ENCODE assay signal across 8 cellular contexts in genomic region chr17:4939804-4940624, GRCh38. TPM values are rescaled to one million over a fixed set of nuclear protein-coding genes. Genes with fewer than 3 reads are reported as not detected.
A peak's percentile ranks its signal among the peaks of the same experiment; 100 is the strongest.
DNase-seq lines count a peak whose midpoint lies in the region; ATAC-seq and TF ChIP-seq lines count a peak whose summit lies in the region.

RNF167 (plus strand) TSS chr17:4940268; CDS start chr17:4940910, 642 bp downstream.
SLC25A11 (minus strand) TSS chr17:4940046; CDS start chr17:4939910, 136 bp downstream.

- H3K4me1 Mint-ChIP-seq in activated naive CD8-positive, alpha-beta T cell (ENCODE audit: low read depth), result peaks cover 58% of the 10 kb centered on the region

- peak within 1 kb of the TSS; percentile 99 for H3K27ac Mint-ChIP-seq in activated naive CD8-positive, alpha-beta T cell

- H3K9me3 Mint-ChIP-seq in activated naive CD8-positive, alpha-beta T cell (ENCODE audit: low read depth), result no peaks in the 10 kb centered on the region

- DNase-seq in GM10248 (ENCODE audit: extremely low spot score) (peak; percentile 97), NCI-H1105 (lab: John Stamatoyannopoulos, UW) (peak; percentile 99), SKM-1 treated with dmso at 0.1 percent for 144 hours (lab: John Stamatoyannopoulos, UW; ENCODE audit: unreplicated experiment) (peak; percentile 93), glomerular endothelial cell (ENCODE audit: extremely low read depth, low read depth, low spot score) (peak; percentile 100), occipital lobe (lab: John Stamatoyannopoulos, UW) (peak; percentile 97)

- H3K27me3 Mint-ChIP-seq in activated naive CD8-positive, alpha-beta T cell, result no peaks in the 10 kb centered on the region

- H3K27ac ChIP-seq in temporal lobe (ENCODE audit: low read depth, low read length), result peak within 1 kb of the TSS; percentile 96

- POLR2A ChIA-PET in GM10248 (lab: Yijun Ruan, JAX), result interaction anchor here (0.5 to 1.8 kb wide), 13 partner anchors 8 to 286 kb away, joined by 3 to 25 read pairs (median 5); partner anchors contain the start of genes C17orf107, PFN1 and SPAG7

- ATAC-seq in HG02623 (IDR thresholded peaks at IDR 0.05; ENCODE audit: unreplicated experiment), result peak; percentile 70

- CTCF ChIA-PET in GM10248 (lab: Yijun Ruan, JAX), result interaction anchor here (1.0 to 2.3 kb wide), 6 partner anchors 14 to 123 kb away, joined by 3 to 12 read pairs (median 3); no protein-coding TSS in a partner anchor

- peak within 1 kb of the TSS; percentile 96 for H3K4me3 Mint-ChIP-seq in activated naive CD8-positive, alpha-beta T cell

- H3K36me3 Mint-ChIP-seq in activated naive CD8-positive, alpha-beta T cell, result peaks cover 7% of the 10 kb centered on the region

- no peak for TF ChIP-seq CTCF in GM10248 (IDR thresholded peaks at IDR 0.05; ENCODE audit: control extremely low read depth, extremely low read depth, low read depth, missing control alignments)

RNA-seq across cellular contexts. Expression of gene RNF167, which starts in this region (rescaled TPM):
- total RNA-seq in glomerular endothelial cell (47.5 and 54.7 TPM in 2 replicates), occipital lobe (10.3 TPM), temporal lobe (12.8 TPM)

RNA-seq across cellular contexts. Expression of gene SLC25A11, which starts in this region (rescaled TPM):
- total RNA-seq in glomerular endothelial cell (47.3 and 52.1 TPM in 2 replicates), occipital lobe (44.6 TPM), temporal lobe (41.8 TPM)

Comparison
In these comparisons a context has a peak if more than half of its experiments do, and no peak if none do; other contexts are left out.
1. Peak in every context shown above with its lines: DNase-seq, ATAC-seq and H3K27ac ChIP-seq.